In genomic region chr15:63506537-63507035, GRCh38 we compare ENCODE assay signal across 8 cellular contexts. TPM values are rescaled to one million over a fixed set of nuclear protein-coding genes. Genes with fewer than 3 reads are reported as not detected.
DNase-seq lines count a peak whose midpoint lies in the region; ATAC-seq and TF ChIP-seq lines count a peak whose summit lies in the region.

No MANE protein-coding gene starts in this region.

- peak overlapping the region; percentile 90 for H3K4me3 ChIP-seq in suprapubic skin

- 31% methylated on average over 8 of the region's 8 CpGs for WGBS in suprapubic skin

- ATAC-seq in T-helper 17 cell = no peak
- no peak for ATAC-seq in HG03196 (IDR thresholded peaks at IDR 0.05; ENCODE audit: unreplicated experiment)
- ATAC-seq in GM18870 (IDR thresholded peaks at IDR 0.05; ENCODE audit: unreplicated experiment) = no peak

- TF ChIP-seq CTCF in glutamatergic neuron (IDR thresholded peaks at IDR 0.05; ENCODE audit: partially characterized antibody, unreplicated experiment) (no peak), suprapubic skin (IDR thresholded peaks at IDR 0.05) (no peak)

- TF ChIP-seq POLR2A in suprapubic skin (IDR thresholded peaks at IDR 0.05) = no peak

- peak overlapping the region; percentile 95 for H3K27ac Mint-ChIP-seq in activated T-cell treated with anti-CD3 and anti-CD28 coated beads, Interleukin-2, amount 50 U/mL, for 24 hours
- peak overlapping the region; percentile 96 for H3K27ac Mint-ChIP-seq in T-helper 17 cell
- peak overlapping the region; percentile 31 for H3K27ac Mint-ChIP-seq in glutamatergic neuron (ENCODE audit: unreplicated experiment)

- no peak for DNase-seq in activated T-cell treated with anti-CD3 and anti-CD28 coated beads, Interleukin-2, amount 50 U/mL, for 24 hours
- no peak for DNase-seq in activated T-cell treated with anti-CD3 and anti-CD28 coated beads for 4 hours
- DNase-seq in T-helper 17 cell = no peak
- no peak for DNase-seq in glutamatergic neuron
- no peak for DNase-seq in suprapubic skin (ENCODE audit: low spot score in 2 of 2)
- no peak for DNase-seq in ureter (ENCODE audit: low spot score)

- no peak overlapping the region for H3K27ac ChIP-seq in suprapubic skin

- H3K9me3 ChIP-seq in T-helper 17 cell (ENCODE audit: control insufficient read depth, low read length, poor library complexity, severe bottlenecking) = no peaks in the 10 kb centered on the region
- no peaks in the 10 kb centered on the region for H3K9me3 ChIP-seq in suprapubic skin

- H3K4me1 ChIP-seq in suprapubic skin = peaks cover 79% of the 10 kb centered on the region

- peaks cover 16% of the 10 kb centered on the region for H3K36me3 Mint-ChIP-seq in activated T-cell treated with anti-CD3 and anti-CD28 coated beads, Interleukin-2, amount 50 U/mL, for 24 hours (ENCODE audit: low read depth)
- H3K36me3 Mint-ChIP-seq in T-helper 17 cell (ENCODE audit: low read depth) (peaks cover 3% of the 10 kb centered on the region), glutamatergic neuron (ENCODE audit: unreplicated experiment) (no peaks in the 10 kb centered on the region)

- H3K27me3 Mint-ChIP-seq in activated T-cell treated with anti-CD3 and anti-CD28 coated beads, Interleukin-2, amount 50 U/mL, for 24 hours = no peaks in the 10 kb centered on the region
- H3K27me3 Mint-ChIP-seq in T-helper 17 cell (no peaks in the 10 kb centered on the region), glutamatergic neuron (ENCODE audit: unreplicated experiment) (peaks cover 20% of the 10 kb centered on the region)

- H3K27me3 ChIP-seq in suprapubic skin = no peaks in the 10 kb centered on the region

- no peak for TF ChIP-seq EP300 in suprapubic skin (IDR thresholded peaks at IDR 0.05)

- H3K4me1 Mint-ChIP-seq in activated T-cell treated with anti-CD3 and anti-CD28 coated beads, Interleukin-2, amount 50 U/mL, for 24 hours (ENCODE audit: low read depth) = peaks cover 79% of the 10 kb centered on the region
- H3K4me1 Mint-ChIP-seq in T-helper 17 cell = peaks cover 63% of the 10 kb centered on the region
- peaks cover 28% of the 10 kb centered on the region for H3K4me1 Mint-ChIP-seq in glutamatergic neuron (ENCODE audit: low read depth, unreplicated experiment)

- no peaks in the 10 kb centered on the region for H3K9me3 Mint-ChIP-seq in activated T-cell treated with anti-CD3 and anti-CD28 coated beads, Interleukin-2, amount 50 U/mL, for 24 hours
- peaks cover 9% of the 10 kb centered on the region for H3K9me3 Mint-ChIP-seq in glutamatergic neuron (ENCODE audit: unreplicated experiment)

- H3K4me3 Mint-ChIP-seq in activated T-cell treated with anti-CD3 and anti-CD28 coated beads, Interleukin-2, amount 50 U/mL, for 24 hours = peak overlapping the region; percentile 92
- H3K4me3 Mint-ChIP-seq in T-helper 17 cell = peak overlapping the region; percentile 97
- H3K4me3 Mint-ChIP-seq in glutamatergic neuron (ENCODE audit: unreplicated experiment) = peak overlapping the region; percentile 91

- H3K36me3 ChIP-seq in suprapubic skin = no peaks in the 10 kb centered on the region

RNA-seq across cellular contexts. Expression of gene USP3, which starts 2.2 kb away (rescaled TPM):
- total RNA-seq in T-helper 17 cell = 100 to 1,000 TPM; 219 to 288 TPM
- 50.9 TPM for total RNA-seq in glutamatergic neuron (ENCODE audit: unreplicated experiment)
- 100 to 1,000 TPM in 1 of 4 donors, 10 to 100 TPM in 3; 43.2 to 105 (median 48.0) TPM for total RNA-seq in suprapubic skin
- total RNA-seq in ureter = 107 TPM

Comparison
In these comparisons a context has a peak if more than half of its experiments do, and no peak if none do; other contexts are left out.
1. H3K27ac Mint-ChIP-seq: peak in every context shown above with its lines; median percentile 96 in T-helper 17 cell; 95 in activated T-cell treated with anti-CD3 and anti-CD28 coated beads, Interleukin-2, amount 50 U/mL, for 24 hours; 31 in glutamatergic neuron.